9 cellular contexts compared by ENCODE assay signal in genomic region chr15:70264014-70264492, GRCh38.
DNase-seq lines count a peak whose midpoint lies in the region; ATAC-seq and TF ChIP-seq lines count a peak whose summit lies in the region.
"Had no signal": no experiment of that assay in that cellular context is flagged by ENCODE, and none has a peak within 500 bp of the region (broad histone marks: within the 10 kb centered on the region; RNA-seq: fewer than 3 reads in every experiment).

No MANE protein-coding gene starts in this region.

- H3K36me3 ChIP-seq in brain microvascular endothelial cell (replicated peaks) = no peaks in the 10 kb centered on the region

- no peak overlapping the region for H3K27ac Mint-ChIP-seq in nephron progenitor cell

- TF ChIP-seq CTCF in nephron progenitor cell (IDR thresholded peaks at IDR 0.05) (no peak), brain microvascular endothelial cell (IDR thresholded peaks at IDR 0.05; ENCODE audit: low read depth, low read length, missing control alignments) (no peak)

- in situ Hi-C loops in brain microvascular endothelial cell (cut with HindIII; ENCODE audit: low pct_ligation_motif_present, low sequenced_read_pairs) = no loop called here

- DNase-seq in GM03348 (ENCODE audit: low spot score) = peak; percentile 31
- DNase-seq in NCI-H345 (lab: John Stamatoyannopoulos, UW) = peak; percentile 53
- DNase-seq in amniotic epithelial cell (ENCODE audit: low read depth) = peak; percentile 38
- peak; percentile 70 for DNase-seq in nephron progenitor cell
- no peak for DNase-seq in activated T-cell treated with anti-CD3 and anti-CD28 coated beads, Interleukin-2, amount 50 U/mL, for 1 hour
- no peak for DNase-seq in brain microvascular endothelial cell

- no peaks in the 10 kb centered on the region for H3K27me3 ChIP-seq in brain microvascular endothelial cell (replicated peaks)

- no peaks in the 10 kb centered on the region for H3K9me3 Mint-ChIP-seq in nephron progenitor cell
- H3K9me3 Mint-ChIP-seq: central memory CD8-positive, alpha-beta T cell had no signal

- H3K4me3 ChIP-seq in brain microvascular endothelial cell (ENCODE audit: low read depth, low read length) = no peak overlapping the region

- ATAC-seq in HG03378 (IDR thresholded peaks at IDR 0.05; ENCODE audit: unreplicated experiment) (no peak), HG03432 (IDR thresholded peaks at IDR 0.05; ENCODE audit: unreplicated experiment) (no peak)

- no peaks in the 10 kb centered on the region for H3K36me3 Mint-ChIP-seq in nephron progenitor cell (ENCODE audit: low read depth)

- no peak overlapping the region for H3K27ac ChIP-seq in brain microvascular endothelial cell

- H3K4me3 Mint-ChIP-seq in nephron progenitor cell = peak overlapping the region; percentile 52
- H3K4me3 Mint-ChIP-seq: central memory CD8-positive, alpha-beta T cell had no signal

- peaks cover 53% of the 10 kb centered on the region for H3K27me3 Mint-ChIP-seq in nephron progenitor cell (ENCODE audit: low read depth, poor library complexity)

- H3K4me1 Mint-ChIP-seq in nephron progenitor cell = peaks cover 79% of the 10 kb centered on the region

Comparison
In these comparisons a context has a peak if more than half of its experiments do, and no peak if none do; other contexts are left out.
1. DNase-seq: peak in GM03348 (single experiment), NCI-H345 (single experiment), amniotic epithelial cell (single experiment) and nephron progenitor cell (single experiment); none in activated T-cell treated with anti-CD3 and anti-CD28 coated beads, Interleukin-2, amount 50 U/mL, for 1 hour (single experiment) and brain microvascular endothelial cell (single experiment).